Comparison of ENCODE assay signal across 10 cellular contexts in genomic region chr2:121309801-121310200, GRCh38. TPM values are rescaled to one million over a fixed set of nuclear protein-coding genes. Genes with fewer than 3 reads are reported as not detected.
DNase-seq lines count a peak whose midpoint lies in the region; ATAC-seq and TF ChIP-seq lines count a peak whose summit lies in the region.
"Had no signal": no experiment of that assay in that cellular context is flagged by ENCODE, and none has a peak within 500 bp of the region (broad histone marks: within the 10 kb centered on the region; RNA-seq: fewer than 3 reads in every experiment).

No MANE protein-coding gene starts in this region.

- ATAC-seq in HG03095 (IDR thresholded peaks at IDR 0.05; ENCODE audit: unreplicated experiment) (peak; percentile 59), GM21528 (IDR thresholded peaks at IDR 0.05; ENCODE audit: low FRiP score, unreplicated experiment) (no peak)

- no peak overlapping the region for H3K27ac Mint-ChIP-seq in CD4-positive, alpha-beta memory T cell

- TF ChIP-seq CTCF in sigmoid colon (IDR thresholded peaks at IDR 0.05), result no peak

- peaks cover 13 to 16% of the 10 kb centered on the region in 2 donors for H3K27me3 Mint-ChIP-seq in CD4-positive, alpha-beta memory T cell

- DNase-seq in NK-92 treated with Interleukin-12 subunit alpha and Interleukin-12 subunit beta, amount 100 ng/mL, for 24 hours (lab: John Stamatoyannopoulos, UW), result peak; percentile 69
- DNase-seq in NK-92 (lab: John Stamatoyannopoulos, UW; ENCODE audit: unreplicated experiment) (no peak), sigmoid colon (peak; percentile 32), mesenteric fat pad (ENCODE audit: low spot score) (no peak)
- peak; percentile 16 for DNase-seq in activated gamma-delta T cell treated with anti-CD3 and anti-CD28 coated beads, Interleukin-2, amount 50 U/mL, for 16 hours (ENCODE audit: low read depth)
- DNase-seq in CD4-positive, alpha-beta memory T cell, result no peak
- DNase-seq: activated T-cell treated with anti-CD3 and anti-CD28 coated beads, Interleukin-2, amount 50 U/mL, for 72 hours; NCI-H2081 treated with DMSO at 0.1 percent for 48 hours had no signal

- no peak for TF ChIP-seq EP300 in sigmoid colon (IDR thresholded peaks at IDR 0.05)

- CTCF ChIA-PET in CD4-positive, alpha-beta memory T cell (lab: Charles Lee; ENCODE audit: partially characterized antibody), result no interaction called here

- no peak overlapping the region for H3K4me3 Mint-ChIP-seq in CD4-positive, alpha-beta memory T cell
- H3K4me3 Mint-ChIP-seq: activated T-cell treated with anti-CD3 and anti-CD28 coated beads, Interleukin-2, amount 50 U/mL, for 72 hours had no signal

- TF ChIP-seq POLR2A in sigmoid colon (IDR thresholded peaks at IDR 0.05), result no peak

- H3K9me3 Mint-ChIP-seq in CD4-positive, alpha-beta memory T cell, result peaks cover 0 to 3% (median 0%) of the 10 kb centered on the region in 8 donors
- H3K9me3 Mint-ChIP-seq: activated T-cell treated with anti-CD3 and anti-CD28 coated beads, Interleukin-2, amount 50 U/mL, for 72 hours had no signal

- intact Hi-C loops in sigmoid colon (cut with DNase I), result no loop called here
- intact Hi-C loops in CD4-positive, alpha-beta memory T cell (cut with micrococcal nuclease), result no loop called here

- H3K4me1 ChIP-seq in sigmoid colon, result no peaks in the 10 kb centered on the region
- no peaks in the 10 kb centered on the region for H3K4me1 ChIP-seq in CD4-positive, alpha-beta memory T cell (ENCODE audit: insufficient read depth, low read length)

- H3K4me3 ChIP-seq in sigmoid colon, result no peak overlapping the region
- no peak overlapping the region for H3K4me3 ChIP-seq in CD4-positive, alpha-beta memory T cell (ENCODE audit: low read length in 2 of 2)

- no peaks in the 10 kb centered on the region for H3K36me3 ChIP-seq in sigmoid colon
- H3K36me3 ChIP-seq in CD4-positive, alpha-beta memory T cell (ENCODE audit: insufficient read depth, low read length), result no peaks in the 10 kb centered on the region

- 7 to 16% methylated on average over 3 of the region's 3 CpGs for WGBS in sigmoid colon, 2 donors

- no peaks in the 10 kb centered on the region for H3K9me3 ChIP-seq in sigmoid colon
- no peaks in the 10 kb centered on the region for H3K9me3 ChIP-seq in CD4-positive, alpha-beta memory T cell (ENCODE audit: control insufficient read depth in 1 of 2, low read length in 2 of 2)

- H3K27ac ChIP-seq in sigmoid colon, result no peak overlapping the region
- no peak overlapping the region for H3K27ac ChIP-seq in CD4-positive, alpha-beta memory T cell (ENCODE audit: low read depth, low read length)

- no peaks in the 10 kb centered on the region for H3K36me3 Mint-ChIP-seq in CD4-positive, alpha-beta memory T cell

- peaks cover 0 to 14% (median 2%) of the 10 kb centered on the region in 4 donors for H3K4me1 Mint-ChIP-seq in CD4-positive, alpha-beta memory T cell

- POLR2A ChIA-PET in CD4-positive, alpha-beta memory T cell (lab: Charles Lee; ENCODE audit: partially characterized antibody), result no interaction called here

- peaks cover 0 to 3% (median 0%) of the 10 kb centered on the region in 3 donors for H3K27me3 ChIP-seq in sigmoid colon
- no peaks in the 10 kb centered on the region for H3K27me3 ChIP-seq in CD4-positive, alpha-beta memory T cell (ENCODE audit: insufficient read depth, low read length)

RNA-seq across cellular contexts. Expression of gene TFCP2L1, which starts 24.8 kb away (rescaled TPM):
- total RNA-seq in sigmoid colon, result under 1 TPM; 0.14 to 0.55 (median 0.43) TPM
- polyA plus RNA-seq in sigmoid colon, result 10 to 100 TPM in 2 of 3 donors, 1 to 10 TPM in 1; 7.2 to 35.5 (median 29.1) TPM
- total RNA-seq in mesenteric fat pad, result 3.1 TPM
- under 1 TPM in 1 of 2 experiments, not detected in 1; 0.06 TPM for total RNA-seq in CD4-positive, alpha-beta memory T cell
- polyA plus RNA-seq in CD4-positive, alpha-beta memory T cell, result not detected

Comparison
In these comparisons a context has a peak if more than half of its experiments do, and no peak if none do; other contexts are left out.
1. DNase-seq: peak in NK-92 treated with Interleukin-12 subunit alpha and Interleukin-12 subunit beta, amount 100 ng/mL, for 24 hours (single experiment), activated gamma-delta T cell treated with anti-CD3 and anti-CD28 coated beads, Interleukin-2, amount 50 U/mL, for 16 hours (single experiment) and sigmoid colon (single experiment); none in NK-92 (single experiment), mesenteric fat pad (single experiment) and CD4-positive, alpha-beta memory T cell (0 of 5).